Comparison of ENCODE assay signal across 18 cellular contexts in genomic region chr7:132080467-132080866, GRCh38.
"Had no signal": no experiment of that assay in that cellular context is flagged by ENCODE, and none has a peak within 500 bp of the region (broad histone marks: within the 10 kb centered on the region; RNA-seq: fewer than 3 reads in every experiment).

No MANE protein-coding gene starts in this region.

- H3K4me3 Mint-ChIP-seq: activated CD4-positive, alpha-beta T cell treated with anti-CD3 and anti-CD28 coated beads, Interleukin-2, amount 10 ng/mL, durations not matched to agents 7 days and 5 days; natural killer cell; stimulated activated naive CD8-positive, alpha-beta T cell treated with anti-CD3 and anti-CD28 coated beads, Interleukin-15, amount 100 ng/mL, for 72 hours had no signal

- H3K9me3 Mint-ChIP-seq: activated CD4-positive, alpha-beta T cell treated with anti-CD3 and anti-CD28 coated beads, Interleukin-2, amount 10 ng/mL, durations not matched to agents 7 days and 5 days; activated naive CD4-positive, alpha-beta T cell treated with anti-CD3 and anti-CD28 coated beads, Interleukin-2, amount 50 U/mL, for 72 hours; activated T-cell treated with anti-CD3 and anti-CD28 coated beads, Interleukin-2, amount 50 U/mL, for 72 hours; natural killer cell; stimulated activated naive CD8-positive, alpha-beta T cell treated with anti-CD3 and anti-CD28 coated beads, Interleukin-15, amount 100 ng/mL, for 72 hours had no signal

- FAIRE-seq: frontal cortex, islet of Langerhans, small intestine had no signal

- H3K27me3 ChIP-seq: tibial nerve, vagina had no signal

- H3K36me3 Mint-ChIP-seq: activated naive CD4-positive, alpha-beta T cell treated with anti-CD3 and anti-CD28 coated beads, Interleukin-2, amount 50 U/mL, for 72 hours; natural killer cell had no signal

- H3K4me1 Mint-ChIP-seq: activated CD4-positive, alpha-beta T cell treated with anti-CD3 and anti-CD28 coated beads, Interleukin-2, amount 10 ng/mL, durations not matched to agents 7 days and 5 days; natural killer cell; stimulated activated naive CD8-positive, alpha-beta T cell treated with anti-CD3 and anti-CD28 coated beads, Interleukin-15, amount 100 ng/mL, for 72 hours had no signal

- DNase-seq: activated CD4-positive, alpha-beta T cell treated with anti-CD3 and anti-CD28 coated beads, Interleukin-2, amount 10 ng/mL, durations not matched to agents 7 days and 5 days; activated CD8-positive, alpha-beta memory T cell treated with anti-CD3 and anti-CD28 coated beads, Interleukin-2, amount 50 U/mL, for 48 hours; activated gamma-delta T cell; activated T-cell treated with anti-CD3 and anti-CD28 coated beads, Interleukin-2, amount 50 U/mL, for 72 hours; amniotic stem cell; cortex of kidney; effector CD8-positive, alpha-beta T cell; left colon; natural killer cell; retina; stimulated activated naive CD8-positive, alpha-beta T cell treated with anti-CD3 and anti-CD28 coated beads, Interleukin-15, amount 100 ng/mL, for 72 hours had no signal

- H3K4me3 ChIP-seq: body of pancreas, tibial nerve, vagina had no signal

- ATAC-seq: activated naive CD4-positive, alpha-beta T cell treated with anti-CD3 and anti-CD28 coated beads, Interleukin-2, amount 50 U/mL, for 72 hours; activated T-cell treated with anti-CD3 and anti-CD28 coated beads, Interleukin-2, amount 50 U/mL, for 72 hours; natural killer cell had no signal

- H3K9me3 ChIP-seq: body of pancreas, tibial nerve, vagina had no signal

- H3K27ac Mint-ChIP-seq: activated CD4-positive, alpha-beta T cell treated with anti-CD3 and anti-CD28 coated beads, Interleukin-2, amount 10 ng/mL, durations not matched to agents 7 days and 5 days; activated naive CD4-positive, alpha-beta T cell treated with anti-CD3 and anti-CD28 coated beads, Interleukin-2, amount 50 U/mL, for 72 hours; activated T-cell treated with anti-CD3 and anti-CD28 coated beads, Interleukin-2, amount 50 U/mL, for 72 hours; natural killer cell; stimulated activated naive CD8-positive, alpha-beta T cell treated with anti-CD3 and anti-CD28 coated beads, Interleukin-15, amount 100 ng/mL, for 72 hours had no signal

- H3K4me1 ChIP-seq: body of pancreas had no signal

- H3K27ac ChIP-seq: body of pancreas, vagina had no signal

- H3K36me3 ChIP-seq: tibial nerve, vagina had no signal
